In the genomic region with DNA sequence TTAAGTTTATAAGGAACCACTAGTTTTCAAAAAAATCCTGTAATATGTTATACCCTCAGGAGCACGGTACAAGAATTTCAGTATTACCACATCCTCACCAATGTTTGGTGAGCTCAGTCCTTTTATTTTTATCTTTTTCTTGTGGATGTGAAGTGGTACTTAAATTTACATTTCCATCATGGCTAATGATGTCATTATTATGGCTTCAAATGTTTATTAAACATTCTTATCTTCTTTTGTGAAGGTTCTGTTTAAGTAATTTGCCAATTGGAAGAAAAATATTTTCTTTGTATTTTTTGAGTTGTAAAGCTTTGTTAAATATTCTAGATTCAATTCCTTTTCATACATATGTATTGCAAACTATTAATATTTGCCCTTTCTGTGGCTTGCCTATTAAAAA, we compare ENCODE assay signal across 31 cellular contexts.
"Had no signal": no experiment of that assay in that cellular context is flagged by ENCODE, and none has a peak within 500 bp of the region (broad histone marks: within the 10 kb centered on the region; RNA-seq: fewer than 3 reads in every experiment).

No MANE protein-coding gene starts in this region.

- H3K4me1 Mint-ChIP-seq: activated CD4-positive, alpha-beta T cell treated with anti-CD3 and anti-CD28 coated beads, Interleukin-2, amount 10 ng/mL, durations not matched to agents 24 days and 14 days; activated naive CD4-positive, alpha-beta T cell treated with anti-CD3 and anti-CD28 coated beads, Interleukin-2, amount 50 U/mL, for 24 hours; activated naive CD8-positive, alpha-beta T cell treated with anti-CD3 and anti-CD28 coated beads, Interleukin-2, amount 10 ng/mL, durations not matched to agents 7 days and 5 days; activated T-helper 17 cell treated with anti-CD3 and anti-CD28 coated beads, Interleukin-2, amount 50 U/mL, for 72 hours had no signal

- H3K4me1 ChIP-seq: SJSA1 had no signal

- ATAC-seq: activated CD8-positive, alpha-beta T cell treated with anti-CD3 and anti-CD28 coated beads for 36 hours; activated T-cell treated with anti-CD3 and anti-CD28 coated beads, Interleukin-2, amount 50 U/mL, for 72 hours; activated T-helper 17 cell treated with anti-CD3 and anti-CD28 coated beads, Interleukin-2, amount 50 U/mL, for 72 hours had no signal

- H3K9ac ChIP-seq: SK-N-SH had no signal

- H3K4me3 ChIP-seq: SJSA1 had no signal

- H3K27me3 ChIP-seq: SJSA1 had no signal

- H3K9me3 Mint-ChIP-seq: activated CD8-positive, alpha-beta T cell treated with anti-CD3 and anti-CD28 coated beads for 36 hours; T-helper 1 cell treated with Interleukin-12 subunit alpha and Interleukin-12 subunit beta and Interleukin-4 antibody, amounts not matched to agents 30 μg/mL and 1 μg/mL, for 36 hours; T-helper 2 cell treated with Interferon-gamma antibody and Interleukin-4, amounts not matched to agents 5 μg/mL and 100 μg/mL, for 36 hours had no signal

- H3K27ac ChIP-seq: SJSA1 had no signal

- H3K27me3 Mint-ChIP-seq: brain had no signal

- H3K27ac Mint-ChIP-seq: activated CD4-positive, alpha-beta T cell treated with anti-CD3 and anti-CD28 coated beads, Interleukin-2, amount 10 ng/mL, durations not matched to agents 24 days and 14 days; activated CD8-positive, alpha-beta T cell treated with anti-CD3 and anti-CD28 coated beads for 36 hours; activated naive CD4-positive, alpha-beta T cell treated with anti-CD3 and anti-CD28 coated beads, Interleukin-2, amount 50 U/mL, for 24 hours; activated naive CD8-positive, alpha-beta T cell treated with anti-CD3 and anti-CD28 coated beads, Interleukin-2, amount 10 ng/mL, durations not matched to agents 7 days and 5 days; activated T-cell treated with anti-CD3 and anti-CD28 coated beads, Interleukin-2, amount 50 U/mL, for 72 hours; activated T-helper 17 cell treated with anti-CD3 and anti-CD28 coated beads, Interleukin-2, amount 50 U/mL, for 72 hours; brain; T-helper 1 cell treated with Interleukin-12 subunit alpha and Interleukin-12 subunit beta and Interleukin-4 antibody, amounts not matched to agents 30 μg/mL and 1 μg/mL, for 36 hours; T-helper 2 cell treated with Interferon-gamma antibody and Interleukin-4, amounts not matched to agents 5 μg/mL and 100 μg/mL, for 36 hours had no signal

- H3K4me3 Mint-ChIP-seq: activated CD4-positive, alpha-beta T cell treated with anti-CD3 and anti-CD28 coated beads, Interleukin-2, amount 10 ng/mL, durations not matched to agents 24 days and 14 days; activated CD8-positive, alpha-beta T cell treated with anti-CD3 and anti-CD28 coated beads for 36 hours; activated naive CD4-positive, alpha-beta T cell treated with anti-CD3 and anti-CD28 coated beads, Interleukin-2, amount 50 U/mL, for 24 hours; activated naive CD8-positive, alpha-beta T cell treated with anti-CD3 and anti-CD28 coated beads, Interleukin-2, amount 10 ng/mL, durations not matched to agents 7 days and 5 days; activated T-cell treated with anti-CD3 and anti-CD28 coated beads, Interleukin-2, amount 50 U/mL, for 72 hours; activated T-helper 17 cell treated with anti-CD3 and anti-CD28 coated beads, Interleukin-2, amount 50 U/mL, for 72 hours; brain; T-helper 1 cell treated with Interleukin-12 subunit alpha and Interleukin-12 subunit beta and Interleukin-4 antibody, amounts not matched to agents 30 μg/mL and 1 μg/mL, for 36 hours; T-helper 2 cell treated with Interferon-gamma antibody and Interleukin-4, amounts not matched to agents 5 μg/mL and 100 μg/mL, for 36 hours had no signal

- H3K36me3 ChIP-seq: SJSA1 had no signal

- H3K9me3 ChIP-seq: SJSA1 had no signal

- H3K36me3 Mint-ChIP-seq: activated naive CD4-positive, alpha-beta T cell treated with anti-CD3 and anti-CD28 coated beads, Interleukin-2, amount 50 U/mL, for 24 hours; activated naive CD8-positive, alpha-beta T cell treated with anti-CD3 and anti-CD28 coated beads, Interleukin-2, amount 10 ng/mL, durations not matched to agents 7 days and 5 days had no signal

- DNase-seq: activated CD4-positive, alpha-beta T cell treated with anti-CD3 and anti-CD28 coated beads, Interleukin-2, amount 10 ng/mL, durations not matched to agents 24 days and 14 days; activated CD4-positive, alpha-beta T cell treated with anti-CD3 and anti-CD28 coated beads, Interleukin-2, amount 50 U/mL, for 4 hours; activated CD8-positive, alpha-beta T cell treated with anti-CD3 and anti-CD28 coated beads for 36 hours; activated effector memory CD4-positive, alpha-beta T cell treated with anti-CD3 and anti-CD28 coated beads, Interleukin-2, amount 50 U/mL, for 16 hours; activated naive CD4-positive, alpha-beta T cell treated with Interleukin-2 at 50 U/mL for 16 hours; activated naive CD8-positive, alpha-beta T cell treated with anti-CD3 and anti-CD28 coated beads, Interleukin-2, amount 10 ng/mL, durations not matched to agents 7 days and 5 days; activated T-cell treated with anti-CD3 and anti-CD28 coated beads, Interleukin-2, amount 50 U/mL, for 1 hour; activated T-cell treated with anti-CD3 and anti-CD28 coated beads, Interleukin-2, amount 50 U/mL, for 72 hours; caudate nucleus; cerebellar nuclear complex; Karpas-422; NCI-H1048; NCI-H1105 treated with DMSO at 0.1 percent for 48 hours; NCI-H1436; NCI-H1694; NCI-H1930; NCI-H2081 treated with DMSO at 0.1 percent for 48 hours; NCI-H345; NCI-H524 treated with DMSO at 0.1 percent for 48 hours; NCI-H748 treated with DMSO at 0.1 percent for 48 hours; NK-92 treated with Interleukin-12 subunit alpha and Interleukin-12 subunit beta, amount 100 ng/mL, for 24 hours; SHP77 treated with DMSO at 0.1 percent for 48 hours; SK-N-SH had no signal

- H3K4me2 ChIP-seq: SK-N-SH had no signal

- FAIRE-seq: bronchial epithelial cell, TTC549 had no signal
